ENCODE assay signal across 9 cellular contexts in genomic region chr6:35016417-35017221, GRCh38.
DNase-seq lines count a peak whose midpoint lies in the region; ATAC-seq and TF ChIP-seq lines count a peak whose summit lies in the region.
"Had no signal": no experiment of that assay in that cellular context is flagged by ENCODE, and none has a peak within 500 bp of the region (broad histone marks: within the 10 kb centered on the region; RNA-seq: fewer than 3 reads in every experiment).

No MANE protein-coding gene starts in this region.

- ATAC-seq in psoas muscle, result peak; percentile 47 to 81 (median 66)

- H3K4me3 ChIP-seq in BJ (ENCODE audit: low read depth, low read length), result peak overlapping the region; percentile 15
- peak overlapping the region in 1 of 4 donors; percentile 44 for H3K4me3 ChIP-seq in adrenal gland
- H3K4me3 ChIP-seq in cardiac muscle cell, result no peak overlapping the region
- peak overlapping the region; percentile 70 for H3K4me3 ChIP-seq in psoas muscle

- 12 to 26% (median 18%) methylated on average over 11 of the region's 11 CpGs for WGBS in adrenal gland, 4 donors
- WGBS in psoas muscle, 3 donors, result 4 to 14% (median 4%) methylated on average over 11 of the region's 11 CpGs

- H3K27ac ChIP-seq in adrenal gland (peak overlapping the region; percentile 51 to 94 (median 89)), cardiac muscle cell (peak overlapping the region; percentile 79), psoas muscle (peak overlapping the region; percentile 83)

- H3K27me3 ChIP-seq in BJ (ENCODE audit: control insufficient read depth, insufficient read depth, low read length), result no peaks in the 10 kb centered on the region
- H3K27me3 ChIP-seq in adrenal gland, result no peaks in the 10 kb centered on the region
- H3K27me3 ChIP-seq in cardiac muscle cell, result no peaks in the 10 kb centered on the region
- H3K27me3 ChIP-seq in psoas muscle (ENCODE audit: insufficient read depth in 3 of 3, low read length in 2 of 3), result no peaks in the 10 kb centered on the region

- peak in 1 of 2 donors; percentile 68 for TF ChIP-seq POLR2A in adrenal gland (IDR thresholded peaks at IDR 0.05)

- TF ChIP-seq CTCF in BJ (IDR thresholded peaks at IDR 0.05; ENCODE audit: insufficient read depth, low read depth, low read length) (no peak), adrenal gland (IDR thresholded peaks at IDR 0.05) (no peak), cardiac muscle cell (IDR thresholded peaks at IDR 0.05; ENCODE audit: low read depth, low read length) (no peak), psoas muscle (IDR thresholded peaks at IDR 0.05) (no peak)

- intact Hi-C loops in adrenal gland (cut with DNase I), result no loop called here
- intact Hi-C loops in psoas muscle (cut with DNase I), result no loop called here

- DNase-seq in BJ (ENCODE audit: low read depth) (peak; percentile 26), adrenal gland (peak; percentile 61 to 87 (median 80)), cardiac muscle cell (ENCODE audit: low read depth in 1 of 2, low spot score in 1 of 2) (peak; percentile 34 to 55), psoas muscle (peak; percentile 32 to 56), inferior parietal cortex (ENCODE audit: extremely low spot score) (no peak), activated gamma-delta T cell treated with Interleukin-2 at 50 U/mL for 16 hours (no peak)
- no peak for DNase-seq in activated CD4-positive, alpha-beta T cell treated with anti-CD3 and anti-CD28 coated beads, Interleukin-2, amount 50 U/mL, for 1 hour
- DNase-seq in activated CD4-positive, alpha-beta T cell treated with anti-CD3 and anti-CD28 coated beads for 1 hour, result no peak
- DNase-seq: activated T-cell treated with anti-CD3 and anti-CD28 coated beads for 4 hours had no signal

- POLR2A ChIA-PET in BJ (lab: Charles Lee), result no interaction called here

- H3K9me3 ChIP-seq in adrenal gland (replicated peaks in 1 of 3) (no peaks in the 10 kb centered on the region), cardiac muscle cell (ENCODE audit: low read depth) (no peaks in the 10 kb centered on the region), psoas muscle (no peaks in the 10 kb centered on the region)

- H3K36me3 ChIP-seq in BJ (ENCODE audit: control insufficient read depth, insufficient read depth, low read length) (no peaks in the 10 kb centered on the region; the same call in 1 of the 2 replicates), adrenal gland (replicated peaks in 1 of 2) (peaks cover 0 to 10% of the 10 kb centered on the region in 2 donors), cardiac muscle cell (no peaks in the 10 kb centered on the region), psoas muscle (ENCODE audit: insufficient read depth in 1 of 2, low read depth in 1 of 2) (peaks cover 0 to 3% of the 10 kb centered on the region in 2 donors)

- peaks cover 63 to 64% of the 10 kb centered on the region in 2 donors for H3K4me1 ChIP-seq in adrenal gland (replicated peaks in 1 of 2)
- H3K4me1 ChIP-seq in cardiac muscle cell (ENCODE audit: low read depth), result peaks cover 44% of the 10 kb centered on the region
- peaks cover 52% of the 10 kb centered on the region for H3K4me1 ChIP-seq in psoas muscle

- CTCF ChIA-PET in BJ (lab: Yijun Ruan, JAX), result interaction anchor here (1.9 kb wide), 1 partner anchor 123 kb away, joined by 5 read pairs; no protein-coding TSS in a partner anchor

Comparison
In these comparisons a context has a peak if more than half of its experiments do, and no peak if none do; other contexts are left out.
1. DNase-seq: peak in BJ (single experiment), adrenal gland (7 of 7), cardiac muscle cell (2 of 2) and psoas muscle (2 of 2); none in inferior parietal cortex (single experiment), activated CD4-positive, alpha-beta T cell treated with anti-CD3 and anti-CD28 coated beads, Interleukin-2, amount 50 U/mL, for 1 hour (single experiment), activated gamma-delta T cell treated with Interleukin-2 at 50 U/mL for 16 hours (single experiment) and activated CD4-positive, alpha-beta T cell treated with anti-CD3 and anti-CD28 coated beads for 1 hour (single experiment).
2. Peak in every context shown above with its lines, with median percentiles within 50 percentile points of each other: H3K27ac ChIP-seq.